ENCODE assay signal across 16 cellular contexts in the genomic region with DNA sequence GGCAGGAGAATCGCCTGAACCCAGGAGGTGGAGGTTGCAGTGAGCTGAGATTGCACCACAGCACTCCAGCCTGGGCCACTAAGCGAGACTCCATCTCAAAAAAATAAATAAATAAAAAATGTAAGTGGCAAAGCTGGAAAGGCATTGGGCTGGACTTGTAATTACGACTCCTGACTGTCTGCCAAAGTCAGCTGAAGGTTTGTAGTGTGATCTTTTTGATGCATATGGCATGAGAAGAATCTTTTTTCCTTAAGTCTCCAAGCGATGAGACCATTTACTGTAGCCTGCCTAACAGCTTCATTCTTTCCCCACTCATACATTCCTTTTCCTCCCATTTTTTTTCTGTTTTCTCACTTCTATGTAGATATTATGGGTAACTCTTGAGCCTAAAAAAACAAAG. TPM values are rescaled to one million over a fixed set of nuclear protein-coding genes. Genes with fewer than 3 reads are reported as not detected.
DNase-seq lines count a peak whose midpoint lies in the region; ATAC-seq and TF ChIP-seq lines count a peak whose summit lies in the region.
"Had no signal": no experiment of that assay in that cellular context is flagged by ENCODE, and none has a peak within 500 bp of the region (broad histone marks: within the 10 kb centered on the region; RNA-seq: fewer than 3 reads in every experiment).

No MANE protein-coding gene starts in this region.

- no peaks in the 10 kb centered on the region for H3K9me3 ChIP-seq in heart right ventricle
- H3K9me3 ChIP-seq: gastrocnemius medialis had no signal

- no peak for DNase-seq in heart right ventricle
- DNase-seq in Right ventricle myocardium inferior (ENCODE audit: missing footprints): no peak
- DNase-seq in chondrocyte (ENCODE audit: low spot score): no peak
- no peak for DNase-seq in naive B cell
- no peak for DNase-seq in HCEC 1CT
- DNase-seq: anterior cingulate cortex; gastrocnemius medialis; naive thymus-derived CD8-positive, alpha-beta T cell; NCI-H524 treated with DMSO at 0.1 percent for 48 hours; stimulated activated naive B cell treated with anti-CD40 and anti-IgM and Interleukin-4, amounts not matched to agents 10 μg/mL and 1 μg/mL and 100 μg/mL, for 72 hours had no signal

- H3K36me3 Mint-ChIP-seq in chondrocyte (ENCODE audit: low read depth) (peaks cover 1% of the 10 kb centered on the region), naive B cell (no peaks in the 10 kb centered on the region)
- H3K36me3 Mint-ChIP-seq: naive thymus-derived CD8-positive, alpha-beta T cell had no signal

- no peaks in the 10 kb centered on the region for H3K9me3 Mint-ChIP-seq in chondrocyte (ENCODE audit: low read depth)
- H3K9me3 Mint-ChIP-seq in naive B cell: peaks cover 0 to 1% (median 0%) of the 10 kb centered on the region in 7 donors
- H3K9me3 Mint-ChIP-seq: activated T-helper 1 cell treated with anti-CD3 and anti-CD28 coated beads, Interleukin-12 subunit alpha, Interleukin-12 subunit beta, Interleukin-2, Interleukin-4 antibody, amounts not matched to agents 30 ng/mL and 10 ng/mL and 1 ng/mL, durations not matched to agents 14 hours and 24 hours and 36 hours; naive thymus-derived CD8-positive, alpha-beta T cell; stimulated activated naive B cell treated with anti-CD40 and anti-IgM and Interleukin-4, amounts not matched to agents 10 μg/mL and 1 μg/mL and 100 μg/mL, for 72 hours had no signal

- H3K4me1 Mint-ChIP-seq in chondrocyte (ENCODE audit: low read depth): peaks cover 59% of the 10 kb centered on the region
- H3K4me1 Mint-ChIP-seq in naive B cell: peaks cover 33 to 71% (median 55%) of the 10 kb centered on the region in 3 donors

- ATAC-seq in heart right ventricle: no peak
- ATAC-seq in Right ventricle myocardium inferior: no peak
- no peak for ATAC-seq in naive B cell (ENCODE audit: low read depth in 2 of 2)
- ATAC-seq in HG02763 (IDR thresholded peaks at IDR 0.05; ENCODE audit: unreplicated experiment): no peak
- no peak for ATAC-seq in GM19397 (IDR thresholded peaks at IDR 0.05; ENCODE audit: unreplicated experiment)
- ATAC-seq: gastrocnemius medialis; naive thymus-derived CD8-positive, alpha-beta T cell; stimulated activated naive B cell treated with anti-CD40 and anti-IgM and Interleukin-4, amounts not matched to agents 10 μg/mL and 1 μg/mL and 100 μg/mL, for 72 hours had no signal

- H3K4me1 ChIP-seq in heart right ventricle (peaks cover 18 to 98% (median 87%) of the 10 kb centered on the region in 9 donors), urinary bladder (ENCODE audit: insufficient read depth) (peaks cover 5% of the 10 kb centered on the region)

- TF ChIP-seq CTCF in heart right ventricle (IDR thresholded peaks at IDR 0.05) (no peak), chondrocyte (IDR thresholded peaks at IDR 0.05) (no peak)

- no peaks in the 10 kb centered on the region for H3K27me3 ChIP-seq in heart right ventricle
- H3K27me3 ChIP-seq: gastrocnemius medialis had no signal

- peaks cover 0 to 19% (median 0%) of the 10 kb centered on the region in 9 donors for H3K36me3 ChIP-seq in heart right ventricle
- H3K36me3 ChIP-seq in urinary bladder (ENCODE audit: insufficient read depth): peaks cover 2% of the 10 kb centered on the region

- intact Hi-C loops in heart right ventricle (cut with DNase I) (no loop called here), Right ventricle myocardium inferior (cut with DNase I) (no loop called here)

- H3K27ac ChIP-seq in heart right ventricle (peak overlapping the region in 6 of 10 donors; percentile 10 to 62 (median 45)), urinary bladder (ENCODE audit: low read depth) (peak overlapping the region; percentile 70)

- H3K27me3 Mint-ChIP-seq in chondrocyte (ENCODE audit: low read depth) (no peaks in the 10 kb centered on the region), naive B cell (no peaks in the 10 kb centered on the region)
- H3K27me3 Mint-ChIP-seq: naive thymus-derived CD8-positive, alpha-beta T cell; stimulated activated naive B cell treated with anti-CD40 and anti-IgM and Interleukin-4, amounts not matched to agents 10 μg/mL and 1 μg/mL and 100 μg/mL, for 72 hours had no signal

- H3K27ac Mint-ChIP-seq in chondrocyte (ENCODE audit: unreplicated experiment): peak overlapping the region; percentile 76
- peak overlapping the region in 4 of 6 donors; percentile 65 to 97 (median 89) for H3K27ac Mint-ChIP-seq in naive B cell
- H3K27ac Mint-ChIP-seq: activated T-helper 1 cell treated with anti-CD3 and anti-CD28 coated beads, Interleukin-12 subunit alpha, Interleukin-12 subunit beta, Interleukin-2, Interleukin-4 antibody, amounts not matched to agents 30 ng/mL and 10 ng/mL and 1 ng/mL, durations not matched to agents 14 hours and 24 hours and 36 hours had no signal

- 40 to 53% methylated on average over 4 of the region's 4 CpGs for whole genome bisulfite sequencing in heart right ventricle, 2 donors
- WGBS in urinary bladder: 56% methylated on average over 4 of the region's 4 CpGs

- H3K4me3 Mint-ChIP-seq in chondrocyte (ENCODE audit: unreplicated experiment) (no peak overlapping the region), naive B cell (peak overlapping the region in 4 of 8 donors; percentile 22 to 64 (median 58))
- H3K4me3 Mint-ChIP-seq: activated T-helper 1 cell treated with anti-CD3 and anti-CD28 coated beads, Interleukin-12 subunit alpha, Interleukin-12 subunit beta, Interleukin-2, Interleukin-4 antibody, amounts not matched to agents 30 ng/mL and 10 ng/mL and 1 ng/mL, durations not matched to agents 14 hours and 24 hours and 36 hours; naive thymus-derived CD8-positive, alpha-beta T cell had no signal

- H3K4me3 ChIP-seq in heart right ventricle (peak overlapping the region in 1 of 10 donors; percentile 8), urinary bladder (ENCODE audit: low read depth, low read length) (no peak overlapping the region)
- H3K4me3 ChIP-seq: gastrocnemius medialis had no signal

RNA-seq across cellular contexts. Expression of a gene that starts 24.8 kb away (rescaled TPM):
- 10 to 100 TPM; 56.7 to 85.6 (median 65.2) TPM for total RNA-seq in heart right ventricle
- 10 to 100 TPM; 28.9 to 30.7 TPM for polyA plus RNA-seq in heart right ventricle
- 67.0 TPM for total RNA-seq in Right ventricle myocardium inferior
- 126 to 156 TPM (median 138 TPM) in 3 replicates for total RNA-seq in chondrocyte
- polyA plus RNA-seq in naive B cell (ENCODE audit: low read depth in 6 of 6): 1 to 10 TPM in 5 of 6 donors, under 1 TPM in 1; 0.28 to 9.5 (median 7.8) TPM
- total RNA-seq in urinary bladder: 176 TPM
- polyA plus RNA-seq in urinary bladder: 72.8 TPM

RNA-seq across cellular contexts. Expression of a gene that starts 34.8 kb away (rescaled TPM):
- total RNA-seq in heart right ventricle (not detected), Right ventricle myocardium inferior (not detected), chondrocyte (not detected in 3 replicates), urinary bladder (not detected)
- polyA plus RNA-seq in heart right ventricle (not detected), naive B cell (ENCODE audit: low read depth in 6 of 6) (1 to 10 TPM in 3 of 6 donors, under 1 TPM in 2, not detected in 1; 0.47 to 1.6 (median 1.4) TPM), urinary bladder (not detected)
- total RNA-seq: activated T-helper 1 cell treated with anti-CD3 and anti-CD28 coated beads, Interleukin-12 subunit alpha, Interleukin-12 subunit beta, Interleukin-2, Interleukin-4 antibody, amounts not matched to agents 30 ng/mL and 10 ng/mL and 1 ng/mL, durations not matched to agents 14 hours and 24 hours and 36 hours; gastrocnemius medialis; RPMI7951; T-helper 2 cell treated with Interferon-gamma antibody and Interleukin-4, amounts not matched to agents 100 ng/mL and 5 ng/mL, for 36 hours had no signal

RNA-seq across cellular contexts. Expression of a gene that starts 45.1 kb away (rescaled TPM):
- total RNA-seq in heart right ventricle (10 to 100 TPM; 69.8 to 99.0 (median 77.5) TPM), Right ventricle myocardium inferior (72.9 TPM), chondrocyte (84.4 to 92.1 TPM (median 87.3 TPM) in 3 replicates), urinary bladder (46.4 TPM)
- polyA plus RNA-seq in heart right ventricle (10 to 100 TPM; 76.8 to 93.7 TPM), naive B cell (ENCODE audit: low read depth in 6 of 6) (100 to 1,000 TPM; 299 to 401 (median 350) TPM), urinary bladder (119 TPM)
